Comparison of ENCODE assay signal across 18 cellular contexts in genomic region chr4:88779431-88779830, GRCh38.
DNase-seq lines count a peak whose midpoint lies in the region; ATAC-seq, FAIRE-seq and TF ChIP-seq lines count a peak whose summit lies in the region.
"Had no signal": no experiment of that assay in that cellular context is flagged by ENCODE, and none has a peak within 500 bp of the region (broad histone marks: within the 10 kb centered on the region; RNA-seq: fewer than 3 reads in every experiment).

No MANE protein-coding gene starts in this region.

- H3K9ac ChIP-seq in endothelial cell of umbilical vein (replicated peaks; ENCODE audit: extremely low read depth, insufficient read depth, low read length), result peak overlapping the region; percentile 38

- no peak for TF ChIP-seq POLR2A in endothelial cell of umbilical vein (IDR thresholded peaks at IDR 0.05; ENCODE audit: low read depth, low read length)

- H3K4me3 ChIP-seq in AG10803 (ENCODE audit: low read length) (no peak overlapping the region), endothelial cell of umbilical vein (replicated peaks in 1 of 3; ENCODE audit: insufficient read depth in 1 of 3, low read depth in 1 of 3, low read length in 3 of 3) (no peak overlapping the region)
- H3K4me3 ChIP-seq: A549 had no signal

- H3K79me2 ChIP-seq in endothelial cell of umbilical vein (ENCODE audit: control insufficient read depth, insufficient read depth, low read length), result no peaks in the 10 kb centered on the region

- peak overlapping the region; percentile 36 for H3K27ac ChIP-seq in endothelial cell of umbilical vein (ENCODE audit: insufficient read depth, low read depth, low read length)
- H3K27ac ChIP-seq: A549 had no signal

- intact Hi-C loops in endothelial cell of umbilical vein (cut with micrococcal nuclease), result no loop called here

- no peaks in the 10 kb centered on the region for H4K20me1 ChIP-seq in endothelial cell of umbilical vein (replicated peaks; ENCODE audit: control insufficient read depth, extremely low read depth, insufficient read depth, low read length)

- peaks cover 13% of the 10 kb centered on the region for H3K4me1 ChIP-seq in endothelial cell of umbilical vein (ENCODE audit: control insufficient read depth, extremely low read depth, insufficient read depth, low read length)

- no peak for ATAC-seq in HG02623 (IDR thresholded peaks at IDR 0.05; ENCODE audit: unreplicated experiment)
- ATAC-seq: A549 had no signal

- peak; percentile 93 for FAIRE-seq in RCC 7860 (lab: Jason Lieb, UNC)
- peak; percentile 83 for FAIRE-seq in endothelial cell of umbilical vein (lab: Jason Lieb, UNC)
- FAIRE-seq: A549, GM18507 had no signal

- DNase-seq in AG10803 (ENCODE audit: low read depth) (peak; percentile 59), RCC 7860 (ENCODE audit: low spot score) (peak; percentile 87), endothelial cell of umbilical vein (ENCODE audit: low read depth, low spot score) (peak; percentile 82), lung microvascular endothelial cell (ENCODE audit: low read depth in 2 of 2) (peak; percentile 17 to 45), NCI-H2171 (lab: John Stamatoyannopoulos, UW) (no peak), amniotic stem cell (lab: John Stamatoyannopoulos, UW) (no peak), NCI-H2107 treated with DMSO at 0.1 percent for 48 hours (lab: John Stamatoyannopoulos, UW; ENCODE audit: unreplicated experiment) (no peak)
- DNase-seq: activated CD4-positive, alpha-beta T cell treated with anti-CD3 and anti-CD28 coated beads, Interleukin-2, amount 10 ng/mL, durations not matched to agents 24 days and 14 days; activated gamma-delta T cell; amygdala; CD4-positive, CD25-positive, alpha-beta regulatory T cell; cortex of kidney; GOT3; NCI-H1694 treated with DMSO at 0.1 percent for 48 hours; SW 1271 had no signal

- H3K27me3 ChIP-seq in endothelial cell of umbilical vein (ENCODE audit: control insufficient read depth in 2 of 2, insufficient read depth in 2 of 2, low read length in 2 of 2), result no peaks in the 10 kb centered on the region

- dilution Hi-C loops in endothelial cell of umbilical vein (cut with MboI; ENCODE audit: extremely low pct_ligation_motif_present, low sequenced_read_pairs), result no loop called here

- POLR2A ChIA-PET in endothelial cell of umbilical vein (lab: Charles Lee), result no interaction called here

- no peak overlapping the region for H2AFZ ChIP-seq in endothelial cell of umbilical vein (ENCODE audit: low read depth, low read length)

- CTCF ChIA-PET in endothelial cell of umbilical vein (lab: Charles Lee), result interaction anchor here (1.0 to 2.6 kb wide), 4 partner anchors 12 to 73 kb away, joined by 3 to 7 read pairs (median 4); no protein-coding TSS in a partner anchor

- no TSS peak for BruUV-seq in endothelial cell of umbilical vein (replicated peaks; lab: Mats Ljungman, UMichigan)

- no peaks in the 10 kb centered on the region for H3K9me1 ChIP-seq in endothelial cell of umbilical vein (replicated peaks; ENCODE audit: control insufficient read depth, extremely low read depth, insufficient read depth, low read length)

- H3K4me2 ChIP-seq in endothelial cell of umbilical vein (ENCODE audit: insufficient read depth, low read length), result peak overlapping the region; percentile 23
- H3K4me2 ChIP-seq: A549 had no signal

- H3K36me3 ChIP-seq in endothelial cell of umbilical vein (ENCODE audit: control insufficient read depth in 2 of 2, extremely low read depth in 1 of 2, insufficient read depth in 2 of 2, low read length in 2 of 2), result no peaks in the 10 kb centered on the region

- H3K9me3 ChIP-seq in endothelial cell of umbilical vein (replicated peaks; ENCODE audit: control insufficient read depth, insufficient read depth, low read length), result no peaks in the 10 kb centered on the region
- H3K9me3 ChIP-seq: A549 had no signal

- no peak for TF ChIP-seq CTCF in AG10803 (conservative IDR thresholded peaks at IDR 0.05; ENCODE audit: low read length)
- TF ChIP-seq CTCF in endothelial cell of umbilical vein (IDR thresholded peaks at IDR 0.05; ENCODE audit: extremely low read depth in 1 of 2, insufficient read depth in 1 of 2, low read depth in 1 of 2, low read length in 2 of 2), result no peak

TF ChIP-seq in endothelial cell of umbilical vein, 7 proteins besides CTCF, POLR2A, EP300 and RAD21:
- no peak for TF ChIP-seq GATA2 (IDR thresholded peaks at IDR 0.05; ENCODE audit: insufficient read depth, insufficient read length, low read depth, low read length)
- peak; percentile 23 for TF ChIP-seq POLR2AphosphoS5 (IDR thresholded peaks at IDR 0.05; ENCODE audit: insufficient read depth, low read depth, low read length)
- TF ChIP-seq FOS (IDR thresholded peaks at IDR 0.05; ENCODE audit: borderline replicate concordance, insufficient read depth, low read length), result no peak
- no peak for TF ChIP-seq EZH2 (IDR thresholded peaks at IDR 0.05; ENCODE audit: borderline replicate concordance, low read depth, low read length, severe bottlenecking)
- no peak for TF ChIP-seq MAX (IDR thresholded peaks at IDR 0.05; ENCODE audit: insufficient read depth, insufficient read length)
- TF ChIP-seq JUN (IDR thresholded peaks at IDR 0.05; ENCODE audit: borderline replicate concordance, insufficient read depth, insufficient read length, low read depth), result peak; percentile 19
- TF ChIP-seq MYC (IDR thresholded peaks at IDR 0.05; ENCODE audit: low read depth, low read length), result no peak

Comparison
In these comparisons a context has a peak if more than half of its experiments do, and no peak if none do; other contexts are left out.
1. DNase-seq: peak in AG10803 (single experiment), RCC 7860 (single experiment), endothelial cell of umbilical vein (single experiment) and lung microvascular endothelial cell (2 of 2); none in NCI-H2171 (single experiment), amniotic stem cell (single experiment) and NCI-H2107 treated with DMSO at 0.1 percent for 48 hours (single experiment).